In the genomic region with DNA sequence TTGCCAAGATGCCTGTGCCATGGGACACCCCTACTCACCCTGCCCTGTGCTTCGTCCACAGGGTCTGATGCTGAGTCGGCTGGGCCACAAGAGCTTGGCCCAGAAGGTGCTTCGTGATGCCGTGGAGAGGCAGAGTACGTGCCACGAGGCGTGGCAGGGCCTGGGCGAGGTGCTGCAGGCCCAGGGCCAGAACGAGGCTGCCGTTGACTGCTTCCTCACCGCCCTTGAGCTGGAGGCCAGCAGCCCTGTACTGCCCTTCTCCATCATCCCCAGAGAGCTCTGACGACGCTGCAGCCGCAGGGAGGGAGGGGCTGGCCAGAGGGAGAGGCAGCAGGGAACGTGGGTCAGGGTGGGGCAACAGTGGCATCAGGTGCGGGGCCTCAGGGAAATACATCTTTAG, we compare ENCODE assay signal across 15 cellular contexts.
DNase-seq lines count a peak whose midpoint lies in the region; TF ChIP-seq lines count a peak whose summit lies in the region.
"Had no signal": no experiment of that assay in that cellular context is flagged by ENCODE, and none has a peak within 500 bp of the region (broad histone marks: within the 10 kb centered on the region; RNA-seq: fewer than 3 reads in every experiment).

No MANE protein-coding gene starts in this region.

- peak overlapping the region in 10 of 11 experiments; percentile 76 to 94 (median 82); a peak in 17 of 22 replicates for H3K9ac ChIP-seq in BLaER1 treated with 17β-estradiol and CSF1 and Interleukin-3, amounts not matched to agents 10 nM and 100 nM
- H3K9ac ChIP-seq: KMS-11 had no signal

- H3K4me1 Mint-ChIP-seq in activated CD4-positive, alpha-beta T cell treated with anti-CD3 and anti-CD28 coated beads, Interleukin-2, amount 10 ng/mL, durations not matched to agents 7 days and 5 days = peaks cover 28% of the 10 kb centered on the region

- POLR2A ChIA-PET in activated CD4-positive, alpha-beta T cell treated with anti-CD3 and anti-CD28 coated beads, Interleukin-2, amount 10 ng/mL, durations not matched to agents 7 days and 5 days (lab: Charles Lee) = no interaction called here

- H4K20me1 ChIP-seq in BLaER1 treated with 17β-estradiol and CSF1 and Interleukin-3, amounts not matched to agents 10 nM and 100 nM = peaks cover 0 to 90% (median 0%) of the 10 kb centered on the region in 11 experiments; a peak in 8 of 22 replicates

- peak overlapping the region in 10 of 11 experiments; percentile 88 to 100 (median 96); a peak in 21 of 22 replicates for H3K27ac ChIP-seq in BLaER1 treated with 17β-estradiol and CSF1 and Interleukin-3, amounts not matched to agents 10 nM and 100 nM
- H3K27ac ChIP-seq in adipose tissue (ENCODE audit: low read depth, low read length) (peak overlapping the region; percentile 81), layer of hippocampus (ENCODE audit: low read depth, low read length) (peak overlapping the region; percentile 97), spleen (peak overlapping the region; percentile 5 to 90 (median 88))
- H3K27ac ChIP-seq: KMS-11 had no signal

- no peaks in the 10 kb centered on the region for H3K27me3 ChIP-seq in BLaER1 treated with 17β-estradiol and CSF1 and Interleukin-3, amounts not matched to agents 10 nM and 100 nM
- H3K27me3 ChIP-seq in layer of hippocampus (ENCODE audit: control insufficient read depth, insufficient read depth, low read length) (no peaks in the 10 kb centered on the region), spleen (replicated peaks in 1 of 7) (no peaks in the 10 kb centered on the region)

- H3K4me2 ChIP-seq in BLaER1 treated with 17β-estradiol and CSF1 and Interleukin-3, amounts not matched to agents 10 nM and 100 nM = peak overlapping the region; percentile 86 to 99 (median 95)
- H3K4me2 ChIP-seq: KMS-11 had no signal

- peaks cover 27% of the 10 kb centered on the region for H3K36me3 Mint-ChIP-seq in activated CD4-positive, alpha-beta T cell treated with anti-CD3 and anti-CD28 coated beads, Interleukin-2, amount 10 ng/mL, durations not matched to agents 7 days and 5 days (ENCODE audit: low read depth)

- H3K4me3 Mint-ChIP-seq in activated CD4-positive, alpha-beta T cell treated with anti-CD3 and anti-CD28 coated beads, Interleukin-2, amount 10 ng/mL, durations not matched to agents 7 days and 5 days = no peak overlapping the region
- H3K4me3 Mint-ChIP-seq: activated naive CD4-positive, alpha-beta T cell treated with anti-CD3 and anti-CD28 coated beads, Interleukin-2, amount 10 ng/mL, durations not matched to agents 7 days and 5 days; nephron had no signal

- H3K4me1 ChIP-seq in BLaER1 treated with 17β-estradiol and CSF1 and Interleukin-3, amounts not matched to agents 10 nM and 100 nM = peaks cover 52 to 100% (median 96%) of the 10 kb centered on the region in 10 experiments
- peaks cover 47 to 93% (median 69%) of the 10 kb centered on the region in 6 donors for H3K4me1 ChIP-seq in spleen

- DNase-seq in spleen (peak; percentile 71), DMS114 treated with DMSO at 0.1 percent for 48 hours (lab: John Stamatoyannopoulos, UW; ENCODE audit: unreplicated experiment) (no peak)
- DNase-seq in activated CD4-positive, alpha-beta T cell treated with anti-CD3 and anti-CD28 coated beads for 1 hour = no peak
- no peak for DNase-seq in activated CD4-positive, alpha-beta T cell treated with anti-CD3 and anti-CD28 coated beads, Interleukin-2, amount 10 ng/mL, durations not matched to agents 7 days and 5 days
- DNase-seq in stimulated activated CD4-positive, alpha-beta T cell treated with anti-CD3 and anti-CD28 coated beads, Interleukin-4, amount 100 ng/mL, for 4 hours = no peak
- DNase-seq: activated naive CD4-positive, alpha-beta T cell treated with anti-CD3 and anti-CD28 coated beads, Interleukin-2, amount 10 ng/mL, durations not matched to agents 7 days and 5 days; EL; NCI-H69; SHP77 had no signal

- no peak overlapping the region for H3K27ac Mint-ChIP-seq in activated CD4-positive, alpha-beta T cell treated with anti-CD3 and anti-CD28 coated beads, Interleukin-2, amount 10 ng/mL, durations not matched to agents 7 days and 5 days

- WGBS in adipose tissue, 3 donors = 65 to 86% (median 72%) methylated on average over 16 of the region's 16 CpGs
- 73 to 90% (median 82%) methylated on average over 10 to 16 of the region's 16 CpGs for WGBS in spleen, 5 donors

- H3K36me3 ChIP-seq in BLaER1 treated with 17β-estradiol and CSF1 and Interleukin-3, amounts not matched to agents 10 nM and 100 nM = peaks cover 0 to 64% (median 47%) of the 10 kb centered on the region in 11 experiments; a peak in 18 of 22 replicates
- peaks cover 0 to 56% (median 4%) of the 10 kb centered on the region in 6 donors for H3K36me3 ChIP-seq in spleen

- no peaks in the 10 kb centered on the region for H3K9me3 ChIP-seq in BLaER1 treated with 17β-estradiol and CSF1 and Interleukin-3, amounts not matched to agents 10 nM and 100 nM (replicated peaks in 1 of 11)
- H3K9me3 ChIP-seq in spleen = no peaks in the 10 kb centered on the region

- H3K4me3 ChIP-seq in BLaER1 treated with 17β-estradiol and CSF1 and Interleukin-3, amounts not matched to agents 10 nM and 100 nM = peak overlapping the region in 3 of 10 experiments; percentile 17 to 44 (median 18); a peak in 5 of 20 replicates
- H3K4me3 ChIP-seq in spleen = no peak overlapping the region

- H3K27me3 Mint-ChIP-seq in activated CD4-positive, alpha-beta T cell treated with anti-CD3 and anti-CD28 coated beads, Interleukin-2, amount 10 ng/mL, durations not matched to agents 7 days and 5 days = no peaks in the 10 kb centered on the region
- H3K27me3 Mint-ChIP-seq: activated naive CD4-positive, alpha-beta T cell treated with anti-CD3 and anti-CD28 coated beads, Interleukin-2, amount 10 ng/mL, durations not matched to agents 7 days and 5 days had no signal

- intact Hi-C loops in spleen (cut with DNase I; ENCODE audit: low total_unique reads) = no loop called here

- TF ChIP-seq CTCF in spleen (IDR thresholded peaks at IDR 0.05 in 8 of 11, conservative IDR thresholded peaks at IDR 0.05 in 3 of 11) = no peak

- H3K9me3 Mint-ChIP-seq in activated CD4-positive, alpha-beta T cell treated with anti-CD3 and anti-CD28 coated beads, Interleukin-2, amount 10 ng/mL, durations not matched to agents 7 days and 5 days = no peaks in the 10 kb centered on the region
- H3K9me3 Mint-ChIP-seq: activated naive CD4-positive, alpha-beta T cell treated with anti-CD3 and anti-CD28 coated beads, Interleukin-2, amount 10 ng/mL, durations not matched to agents 7 days and 5 days; immature natural killer cell; nephron had no signal

- CTCF ChIA-PET in activated CD4-positive, alpha-beta T cell treated with anti-CD3 and anti-CD28 coated beads, Interleukin-2, amount 10 ng/mL, durations not matched to agents 7 days and 5 days (lab: Charles Lee) = interaction anchor here (0.9 to 1.2 kb wide), 2 partner anchors 10 to 55 kb away, joined by 3 read pairs; no protein-coding TSS in a partner anchor

- no peak for TF ChIP-seq POLR2A in spleen (IDR thresholded peaks at IDR 0.05)
